Comparison of ENCODE assay signal across 26 cellular contexts in genomic region chr2:71460056-71460455, GRCh38. TPM values are rescaled to one million over a fixed set of nuclear protein-coding genes. Genes with fewer than 3 reads are reported as not detected.
DNase-seq lines count a peak whose midpoint lies in the region; ATAC-seq, FAIRE-seq and TF ChIP-seq lines count a peak whose summit lies in the region.
"Had no signal": no experiment of that assay in that cellular context is flagged by ENCODE, and none has a peak within 500 bp of the region (broad histone marks: within the 10 kb centered on the region; RNA-seq: fewer than 3 reads in every experiment).

No MANE protein-coding gene starts in this region.

- FAIRE-seq in astrocyte (lab: Jason Lieb, UNC): no peak
- FAIRE-seq: GM12878, HTR-8/SVneo, K562 had no signal

- H3K9me3 ChIP-seq in heart left ventricle: peaks cover 0 to 9% (median 0%) of the 10 kb centered on the region in 12 donors
- peaks cover 5% of the 10 kb centered on the region for H3K9me3 ChIP-seq in astrocyte (ENCODE audit: insufficient read depth, low read depth, low read length)
- no peaks in the 10 kb centered on the region for H3K9me3 ChIP-seq in gastrocnemius medialis
- H3K9me3 ChIP-seq: Caco-2, HAP-1 had no signal

- no peak overlapping the region for H3K4me2 ChIP-seq in astrocyte (ENCODE audit: low read length)

- intact Hi-C loops in heart left ventricle (cut with DNase I): loop anchor here in 7 of 10 donors (1.0 to 5.0 kb wide), 3 partner anchors 47 to 51 kb away; no protein-coding TSS in a partner anchor
- intact Hi-C loops in cardiac septum (cut with DNase I): no loop called here
- intact Hi-C loops in gastrocnemius medialis (cut with DNase I; ENCODE audit: low total_unique reads): loop anchor here (1.0 kb wide), 1 partner anchor 50 kb away; no protein-coding TSS in a partner anchor

- H3K27ac ChIP-seq in heart left ventricle: peak overlapping the region in 8 of 12 donors; percentile 5 to 92 (median 70)
- no peak overlapping the region for H3K27ac ChIP-seq in astrocyte (ENCODE audit: low read depth, low read length)
- peak overlapping the region; percentile 56 to 99 (median 93) for H3K27ac ChIP-seq in gastrocnemius medialis
- H3K27ac ChIP-seq: 22Rv1, C4-2B had no signal

- H3K36me3 ChIP-seq in heart left ventricle: no peaks in the 10 kb centered on the region
- H3K36me3 ChIP-seq in astrocyte (ENCODE audit: insufficient read depth, low read length): no peaks in the 10 kb centered on the region
- H3K36me3 ChIP-seq in gastrocnemius medialis: no peaks in the 10 kb centered on the region
- H3K36me3 ChIP-seq: HAP-1 had no signal

- peaks cover 61% of the 10 kb centered on the region for H3K4me1 Mint-ChIP-seq in astrocyte (ENCODE audit: low read depth, unreplicated experiment)
- peaks cover 15% of the 10 kb centered on the region for H3K4me1 Mint-ChIP-seq in stimulated activated effector memory CD8-positive, alpha-beta T cell treated with anti-CD3 and anti-CD28 coated beads, Interleukin-12 subunit alpha, Interleukin-12 subunit beta, amount 100 ng/mL, for 72 hours

- H3K27ac Mint-ChIP-seq in astrocyte (ENCODE audit: unreplicated experiment): peak overlapping the region; percentile 42
- H3K27ac Mint-ChIP-seq in stimulated activated effector memory CD8-positive, alpha-beta T cell treated with anti-CD3 and anti-CD28 coated beads, Interleukin-12 subunit alpha, Interleukin-12 subunit beta, amount 100 ng/mL, for 72 hours: no peak overlapping the region
- H3K27ac Mint-ChIP-seq: B cell; CD8-positive, alpha-beta T cell; HFFc6 had no signal

- peaks cover 19% of the 10 kb centered on the region for H3K36me3 Mint-ChIP-seq in astrocyte (ENCODE audit: low read depth, unreplicated experiment)
- H3K36me3 Mint-ChIP-seq in stimulated activated effector memory CD8-positive, alpha-beta T cell treated with anti-CD3 and anti-CD28 coated beads, Interleukin-12 subunit alpha, Interleukin-12 subunit beta, amount 100 ng/mL, for 72 hours: no peaks in the 10 kb centered on the region
- H3K36me3 Mint-ChIP-seq: CD8-positive, alpha-beta T cell had no signal

- WGBS in heart left ventricle, 4 donors: 62 to 92% (median 76%) methylated on average over 6 of the region's 6 CpGs

- H3K4me3 Mint-ChIP-seq in astrocyte (ENCODE audit: unreplicated experiment): peak overlapping the region; percentile 35
- no peak overlapping the region for H3K4me3 Mint-ChIP-seq in stimulated activated effector memory CD8-positive, alpha-beta T cell treated with anti-CD3 and anti-CD28 coated beads, Interleukin-12 subunit alpha, Interleukin-12 subunit beta, amount 100 ng/mL, for 72 hours
- H3K4me3 Mint-ChIP-seq: B cell; CD8-positive, alpha-beta T cell; HFFc6 had no signal

- no peaks in the 10 kb centered on the region for H3K79me2 ChIP-seq in astrocyte (ENCODE audit: insufficient read depth, low read length)

- TF ChIP-seq CTCF in heart left ventricle (IDR thresholded peaks at IDR 0.05) (no peak), astrocyte (IDR thresholded peaks at IDR 0.05; ENCODE audit: insufficient read depth, low read depth, low read length) (no peak), gastrocnemius medialis (IDR thresholded peaks at IDR 0.05 in 4 of 5, conservative IDR thresholded peaks at IDR 0.05 in 1 of 5) (no peak)

- no peak for ATAC-seq in heart left ventricle
- ATAC-seq in gastrocnemius medialis: no peak
- no peak for ATAC-seq in stimulated activated effector memory CD8-positive, alpha-beta T cell treated with anti-CD3 and anti-CD28 coated beads, Interleukin-12 subunit alpha, Interleukin-12 subunit beta, amount 100 ng/mL, for 72 hours
- ATAC-seq in GM18517 (IDR thresholded peaks at IDR 0.05; ENCODE audit: unreplicated experiment): no peak
- ATAC-seq in GM18858 (IDR thresholded peaks at IDR 0.05; ENCODE audit: unreplicated experiment): no peak
- ATAC-seq: CD8-positive, alpha-beta T cell; GM12878 had no signal

- no peak overlapping the region for H3K9ac ChIP-seq in astrocyte (ENCODE audit: low read length)

- H3K9me3 Mint-ChIP-seq in astrocyte (ENCODE audit: unreplicated experiment): no peaks in the 10 kb centered on the region
- no peaks in the 10 kb centered on the region for H3K9me3 Mint-ChIP-seq in stimulated activated effector memory CD8-positive, alpha-beta T cell treated with anti-CD3 and anti-CD28 coated beads, Interleukin-12 subunit alpha, Interleukin-12 subunit beta, amount 100 ng/mL, for 72 hours
- H3K9me3 Mint-ChIP-seq: CD8-positive, alpha-beta T cell had no signal

- H3K4me1 ChIP-seq in heart left ventricle: peaks cover 0 to 88% (median 68%) of the 10 kb centered on the region in 12 donors
- peaks cover 40% of the 10 kb centered on the region for H3K4me1 ChIP-seq in astrocyte (ENCODE audit: insufficient read depth, low read length)
- peaks cover 83 to 94% of the 10 kb centered on the region in 2 donors for H3K4me1 ChIP-seq in gastrocnemius medialis
- H3K4me1 ChIP-seq: HAP-1 had no signal

- no peaks in the 10 kb centered on the region for H4K20me1 ChIP-seq in astrocyte (ENCODE audit: insufficient read depth, low read length)

- TF ChIP-seq POLR2A in heart left ventricle (IDR thresholded peaks at IDR 0.05) (no peak), gastrocnemius medialis (IDR thresholded peaks at IDR 0.05) (no peak)

- H3K27me3 ChIP-seq in heart left ventricle (no peaks in the 10 kb centered on the region), astrocyte (ENCODE audit: insufficient read depth, low read length) (peaks cover 8% of the 10 kb centered on the region), gastrocnemius medialis (no peaks in the 10 kb centered on the region)

- in situ Hi-C loops in gastrocnemius medialis (cut with MboI; ENCODE audit: low sequenced_read_pairs in 4 of 4): loop anchor here in 2 of 4 donors (5.0 to 10.0 kb wide), 2 partner anchors 47 to 55 kb away; no protein-coding TSS in a partner anchor

- no peak overlapping the region for H2AFZ ChIP-seq in astrocyte (ENCODE audit: low read depth, low read length)

- no peak for DNase-seq in heart left ventricle
- DNase-seq in cardiac septum (ENCODE audit: low spot score): no peak
- no peak for DNase-seq in astrocyte (ENCODE audit: low read depth)
- DNase-seq in islet precursor cell: peak; percentile 40
- no peak for DNase-seq in gastrocnemius medialis
- DNase-seq in stimulated activated effector memory CD8-positive, alpha-beta T cell treated with anti-CD3 and anti-CD28 coated beads, Interleukin-12 subunit alpha, Interleukin-12 subunit beta, amount 100 ng/mL, for 72 hours (ENCODE audit: low spot score in 2 of 2): no peak
- DNase-seq: CD8-positive, alpha-beta T cell; DMS79; GDM1; GOT3; HFFc6; NCI-H1105 treated with DMSO at 0.1 percent for 48 hours; NCI-H1930; NCI-H2107; NCI-H524 treated with DMSO at 0.1 percent for 48 hours; NCI-H774 had no signal

- no peaks in the 10 kb centered on the region for H3K27me3 Mint-ChIP-seq in astrocyte (ENCODE audit: low read depth, unreplicated experiment)

- H3K4me3 ChIP-seq in heart left ventricle (no peak overlapping the region), astrocyte (ENCODE audit: insufficient read depth, low read depth, low read length) (no peak overlapping the region), gastrocnemius medialis (no peak overlapping the region)
- H3K4me3 ChIP-seq: GM12878, HAP-1, K562 had no signal

RNA-seq across cellular contexts. Expression of gene DYSF, which starts 6.7 kb away (rescaled TPM):
- total RNA-seq in heart left ventricle: 10 to 100 TPM; 51.8 to 99.9 (median 80.4) TPM
- 10 to 100 TPM; 25.5 to 33.6 TPM for polyA plus RNA-seq in heart left ventricle
- total RNA-seq in cardiac septum: 82.8 TPM
- total RNA-seq in astrocyte: 123 and 140 TPM in 2 replicates
- 100 to 1,000 TPM in 2 of 4 donors, 10 to 100 TPM in 2; 40.7 to 267 (median 153) TPM for total RNA-seq in gastrocnemius medialis
